Comparison of ENCODE assay signal across 1 cellular context in genomic region chr6:89348372-89348771, GRCh38.
TF ChIP-seq lines count a peak whose summit lies in the region.

No MANE protein-coding gene starts in this region.

TF ChIP-seq in GM12878, 131 proteins besides CTCF, POLR2A, EP300 and RAD21:
- no peak for TF ChIP-seq ZZZ3 (IDR thresholded peaks at IDR 0.05; ENCODE audit: control insufficient read depth, insufficient read length, low read depth)
- TF ChIP-seq YBX1 (IDR thresholded peaks at IDR 0.05) = no peak
